15 cellular contexts compared by ENCODE assay signal in the genomic region with DNA sequence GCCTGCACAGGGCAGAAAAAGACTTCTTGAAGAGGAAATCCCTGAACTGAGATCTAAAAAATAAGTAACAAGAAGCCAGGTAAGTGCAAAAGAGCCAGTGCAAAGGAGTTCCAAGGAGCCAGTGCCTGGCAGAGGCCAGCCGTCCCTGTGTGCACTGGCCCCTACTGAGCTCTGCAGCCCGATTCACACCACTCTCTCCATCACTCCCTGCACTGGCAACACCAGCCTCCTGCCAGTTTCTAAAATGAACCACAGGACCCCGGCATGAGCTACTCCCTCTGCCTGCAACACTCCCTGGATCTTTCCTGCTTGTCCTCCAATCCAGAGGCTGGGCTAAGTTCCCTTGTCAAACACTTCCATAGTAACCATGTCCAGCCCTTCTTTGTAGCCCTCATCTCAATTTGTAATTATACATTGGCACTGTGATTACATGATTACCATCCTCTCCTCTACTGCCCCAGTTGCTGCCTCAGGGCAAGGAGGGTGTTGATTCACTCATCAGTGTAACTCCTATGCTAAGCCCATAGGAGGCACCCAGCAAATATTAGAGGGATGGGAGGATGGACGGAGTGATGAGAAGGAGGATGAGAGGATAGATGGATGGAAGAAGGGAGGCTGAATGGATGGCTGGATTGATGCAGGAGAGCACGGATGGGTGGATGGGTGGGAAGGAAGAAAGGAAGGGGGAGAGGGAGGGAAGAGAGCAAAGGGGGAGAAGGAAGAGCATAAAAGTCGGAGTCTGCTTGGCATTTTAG. TPM values are rescaled to one million over a fixed set of nuclear protein-coding genes. Genes with fewer than 3 reads are reported as not detected.
DNase-seq lines count a peak whose midpoint lies in the region; ATAC-seq and TF ChIP-seq lines count a peak whose summit lies in the region.
"Had no signal": no experiment of that assay in that cellular context is flagged by ENCODE, and none has a peak within 500 bp of the region (broad histone marks: within the 10 kb centered on the region; RNA-seq: fewer than 3 reads in every experiment).

No MANE protein-coding gene starts in this region.

- H3K27ac Mint-ChIP-seq in activated naive CD4-positive, alpha-beta T cell treated with anti-CD3 and anti-CD28 coated beads for 36 hours = no peak overlapping the region
- H3K27ac Mint-ChIP-seq: activated naive CD8-positive, alpha-beta T cell; naive thymus-derived CD4-positive, alpha-beta T cell; T-helper 17 cell had no signal

- H3K4me3 ChIP-seq in HL-60 (replicated peaks; ENCODE audit: insufficient read depth, low read length) = no peak overlapping the region
- no peak overlapping the region for H3K4me3 ChIP-seq in epithelial cell of esophagus (ENCODE audit: low read length)
- H3K4me3 ChIP-seq in neutrophil (ENCODE audit: low read depth in 1 of 2, low read length in 1 of 2) = peak overlapping the region; percentile 58

- no peaks in the 10 kb centered on the region for H3K9me3 ChIP-seq in neutrophil
- H3K9me3 ChIP-seq: heart right ventricle had no signal

- no peak overlapping the region for H3K4me3 Mint-ChIP-seq in activated naive CD4-positive, alpha-beta T cell treated with anti-CD3 and anti-CD28 coated beads for 36 hours
- H3K4me3 Mint-ChIP-seq: activated naive CD8-positive, alpha-beta T cell; naive thymus-derived CD4-positive, alpha-beta T cell; T-helper 17 cell had no signal

- peaks cover 16% of the 10 kb centered on the region for H3K36me3 ChIP-seq in neutrophil
- H3K36me3 ChIP-seq: heart right ventricle had no signal

- H3K27me3 Mint-ChIP-seq in activated naive CD4-positive, alpha-beta T cell treated with anti-CD3 and anti-CD28 coated beads for 36 hours (ENCODE audit: low read depth) = peaks cover 30% of the 10 kb centered on the region

- H3K4me1 ChIP-seq in neutrophil (ENCODE audit: control insufficient read depth in 1 of 2, insufficient read depth in 1 of 2, low read depth in 1 of 2, low read length in 1 of 2) = peaks cover 85 to 87% of the 10 kb centered on the region in 2 experiments

- H3K9me3 Mint-ChIP-seq in activated naive CD4-positive, alpha-beta T cell treated with anti-CD3 and anti-CD28 coated beads for 36 hours = no peaks in the 10 kb centered on the region
- H3K9me3 Mint-ChIP-seq: naive thymus-derived CD4-positive, alpha-beta T cell had no signal

- H3K27me3 ChIP-seq in HL-60 (ENCODE audit: insufficient read depth, poor library complexity, severe bottlenecking) = no peaks in the 10 kb centered on the region
- no peaks in the 10 kb centered on the region for H3K27me3 ChIP-seq in neutrophil

- no peaks in the 10 kb centered on the region for H3K36me3 Mint-ChIP-seq in activated naive CD4-positive, alpha-beta T cell treated with anti-CD3 and anti-CD28 coated beads for 36 hours (ENCODE audit: low read depth)
- H3K36me3 Mint-ChIP-seq: activated naive CD8-positive, alpha-beta T cell; naive thymus-derived CD4-positive, alpha-beta T cell had no signal

- intact Hi-C loops in activated naive CD4-positive, alpha-beta T cell treated with anti-CD3 and anti-CD28 coated beads for 36 hours (cut with micrococcal nuclease) = no loop called here

- peak; percentile 23 to 27 for DNase-seq in AML-193 (lab: John Stamatoyannopoulos, UW)
- no peak for DNase-seq in HL-60 (ENCODE audit: low read depth in 1 of 2, low spot score in 1 of 2)
- DNase-seq in epithelial cell of esophagus (ENCODE audit: low read depth) = peak; percentile 68
- no peak for DNase-seq in activated naive CD4-positive, alpha-beta T cell treated with anti-CD3 and anti-CD28 coated beads for 36 hours
- no peak for DNase-seq in nucleus accumbens (lab: John Stamatoyannopoulos, UW)
- DNase-seq in cerebellar nuclear complex (lab: John Stamatoyannopoulos, UW) = no peak
- DNase-seq: activated CD4-positive, CD25-positive, alpha-beta regulatory T cell treated with anti-CD3 and anti-CD28 coated beads, Interleukin-2, amount 50 U/mL, for 72 hours; naive thymus-derived CD4-positive, alpha-beta T cell; NCI-H2029; T-helper 17 cell had no signal

- CTCF ChIA-PET in activated naive CD4-positive, alpha-beta T cell treated with anti-CD3 and anti-CD28 coated beads for 36 hours (lab: Charles Lee) = no interaction called here

- H3K27ac ChIP-seq in HL-60 (replicated peaks) = peak overlapping the region; percentile 82
- peak overlapping the region; percentile 87 for H3K27ac ChIP-seq in neutrophil

- TF ChIP-seq CTCF in HL-60 (IDR thresholded peaks at IDR 0.05; ENCODE audit: insufficient read depth, low read length) = peak; percentile 9
- TF ChIP-seq CTCF in epithelial cell of esophagus (IDR thresholded peaks at IDR 0.05; ENCODE audit: insufficient read depth, low read depth, low read length, missing control alignments) = peak; percentile 33
- TF ChIP-seq CTCF in neutrophil (IDR thresholded peaks at IDR 0.05) = no peak

- H3K4me1 Mint-ChIP-seq in activated naive CD4-positive, alpha-beta T cell treated with anti-CD3 and anti-CD28 coated beads for 36 hours (ENCODE audit: low read depth) = peaks cover 3% of the 10 kb centered on the region

- no peak for ATAC-seq in HG02938 (IDR thresholded peaks at IDR 0.05; ENCODE audit: unreplicated experiment)

RNA-seq across cellular contexts. Expression of a gene that starts 49.3 kb away (rescaled TPM):
- total RNA-seq in activated naive CD4-positive, alpha-beta T cell treated with anti-CD3 and anti-CD28 coated beads for 36 hours = under 1 TPM; 0.10 to 0.12 TPM

RNA-seq across cellular contexts. Expression of a gene that starts 49.3 kb away (rescaled TPM):
- total RNA-seq in activated naive CD4-positive, alpha-beta T cell treated with anti-CD3 and anti-CD28 coated beads for 36 hours = not detected
- total RNA-seq: heart right ventricle; LHCN-M2; naive thymus-derived CD4-positive, alpha-beta T cell; T-helper 17 cell had no signal

Comparison
In these comparisons a context has a peak if more than half of its experiments do, and no peak if none do; other contexts are left out.
1. DNase-seq: peak in AML-193 (2 of 2) and epithelial cell of esophagus (single experiment); none in HL-60 (0 of 2), activated naive CD4-positive, alpha-beta T cell treated with anti-CD3 and anti-CD28 coated beads for 36 hours (single experiment), nucleus accumbens (0 of 56) and cerebellar nuclear complex (0 of 2).
2. H3K4me3 ChIP-seq: peak in neutrophil (2 of 2); none in HL-60 (single experiment) and epithelial cell of esophagus (single experiment).